Comparison of ENCODE assay signal across 29 cellular contexts in genomic region chr2:114006460-114006859, GRCh38.
"Had no signal": no experiment of that assay in that cellular context is flagged by ENCODE, and none has a peak within 500 bp of the region (broad histone marks: within the 10 kb centered on the region; RNA-seq: fewer than 3 reads in every experiment).

No MANE protein-coding gene starts in this region.

- DNase-seq: activated CD4-positive, alpha-beta memory T cell treated with anti-CD3 and anti-CD28 coated beads for 36 hours; activated CD4-positive, alpha-beta T cell treated with anti-CD3 and anti-CD28 coated beads, Interleukin-2, amount 10 ng/mL, durations not matched to agents 24 days and 14 days; activated CD4-positive, CD25-positive, alpha-beta regulatory T cell treated with anti-CD3 and anti-CD28 coated beads, Interleukin-2, amount 50 U/mL, for 72 hours; activated CD8-positive, alpha-beta memory T cell treated with anti-CD3 and anti-CD28 coated beads, Interleukin-2, amount 50 U/mL, for 4 hours; activated effector memory CD4-positive, alpha-beta T cell treated with anti-CD3 and anti-CD28 coated beads, Interleukin-2, amount 50 U/mL, for 16 hours; activated naive CD4-positive, alpha-beta T cell treated with anti-CD3 and anti-CD28 coated beads for 36 hours; activated naive CD8-positive, alpha-beta T cell treated with anti-CD3 and anti-CD28 coated beads for 36 hours; activated T-cell treated with anti-CD3 and anti-CD28 coated beads, Interleukin-2, amount 50 U/mL, for 1 hour; adrenal gland; cortex of kidney; effector memory CD8-positive, alpha-beta T cell; erythroblast; gastrocnemius medialis; hippocampal formation; left cardiac atrium; mammary epithelial cell; naive thymus-derived CD4-positive, alpha-beta T cell; ovary; psoas muscle; stimulated activated CD4-positive, alpha-beta T cell treated with anti-CD3 and anti-CD28 coated beads, Interleukin-15, amount 100 ng/mL, for 24 hours; stimulated activated CD4-positive, alpha-beta T cell treated with anti-CD3 and anti-CD28 coated beads, Interleukin-2, amount 100 ng/mL, for 24 hours; stimulated activated naive B cell treated with anti-CD40 and anti-IgM and Interleukin-4, amounts not matched to agents 10 μg/mL and 1 μg/mL and 100 μg/mL, for 72 hours; stomach; T1000; thyroid gland; upper lobe of left lung had no signal

- FAIRE-seq: keratinocyte had no signal

- H3K27ac ChIP-seq: adrenal gland, ascending aorta, cardiac muscle cell, gastrocnemius medialis, ovary, psoas muscle, stomach, thyroid gland, upper lobe of left lung had no signal

- H3K36me3 ChIP-seq: adrenal gland, ascending aorta, cardiac muscle cell, gastrocnemius medialis, ovary, stomach, thyroid gland, upper lobe of left lung had no signal

- H3K4me3 ChIP-seq: adrenal gland, ascending aorta, cardiac muscle cell, gastrocnemius medialis, ovary, psoas muscle, stomach, thyroid gland, upper lobe of left lung had no signal

- H3K27me3 ChIP-seq: adrenal gland, ascending aorta, cardiac muscle cell, gastrocnemius medialis, ovary, stomach, thyroid gland, upper lobe of left lung had no signal

- ATAC-seq: effector memory CD8-positive, alpha-beta T cell; gastrocnemius medialis; left cardiac atrium; naive thymus-derived CD4-positive, alpha-beta T cell; psoas muscle; stimulated activated naive B cell treated with anti-CD40 and anti-IgM and Interleukin-4, amounts not matched to agents 10 μg/mL and 1 μg/mL and 100 μg/mL, for 72 hours had no signal

- H3K9me3 ChIP-seq: adrenal gland, ascending aorta, gastrocnemius medialis, ovary, psoas muscle, stomach, thyroid gland, upper lobe of left lung had no signal

- H3K4me1 ChIP-seq: adrenal gland, ascending aorta, gastrocnemius medialis, psoas muscle, stomach, thyroid gland, upper lobe of left lung had no signal
